ENCODE assay signal across 22 cellular contexts in the genomic region with DNA sequence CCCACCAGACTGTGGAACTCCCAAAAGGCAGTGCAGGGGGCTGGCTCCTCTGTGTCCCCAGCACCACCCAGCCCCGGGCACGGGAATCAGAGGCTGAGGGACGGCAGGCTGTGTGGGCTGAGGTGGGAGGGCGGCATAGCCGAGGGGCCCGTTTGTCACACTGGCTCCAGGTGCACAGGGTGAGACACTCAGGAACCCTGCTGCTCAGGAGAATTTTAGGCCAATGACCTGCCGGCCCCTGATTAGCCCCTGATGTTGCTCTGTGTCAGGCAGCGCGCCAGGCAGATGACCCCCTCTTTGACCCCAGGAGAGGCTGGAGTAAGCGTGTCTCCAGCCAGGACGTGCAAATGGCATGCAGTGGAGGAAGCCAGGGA.
"Had no signal": no experiment of that assay in that cellular context is flagged by ENCODE, and none has a peak within 500 bp of the region (broad histone marks: within the 10 kb centered on the region; RNA-seq: fewer than 3 reads in every experiment).

No MANE protein-coding gene starts in this region.

- H3K4me1 ChIP-seq: pancreas, right lobe of liver had no signal

- ATAC-seq: activated T-cell treated with anti-CD3 and anti-CD28 coated beads, Interleukin-2, amount 50 U/mL, for 4 hours; gastroesophageal sphincter; left lobe of liver; natural killer cell; pancreas; right lobe of liver; stimulated activated naive B cell treated with anti-CD40 and anti-IgM and Interleukin-4, amounts not matched to agents 10 μg/mL and 1 μg/mL and 100 μg/mL, for 72 hours had no signal

- H3K27ac ChIP-seq: coronary artery, esophagus squamous epithelium, gastroesophageal sphincter, pancreas, right lobe of liver, transverse colon, vagina had no signal

- H3K9me3 ChIP-seq: gastroesophageal sphincter, pancreas, right lobe of liver, transverse colon, vagina had no signal

- H3K36me3 ChIP-seq: esophagus squamous epithelium, gastroesophageal sphincter, pancreas, right lobe of liver, transverse colon, vagina had no signal

- DNase-seq: activated CD8-positive, alpha-beta memory T cell treated with anti-CD3 and anti-CD28 coated beads for 24 hours; activated CD8-positive, alpha-beta memory T cell treated with anti-CD3 and anti-CD28 coated beads, Interleukin-2, amount 50 U/mL, for 48 hours; activated naive CD4-positive, alpha-beta T cell treated with anti-CD3 and anti-CD28 coated beads for 36 hours; activated T-cell treated with anti-CD3 and anti-CD28 coated beads, Interleukin-2, amount 50 U/mL, for 4 hours; amygdala; cerebellar nuclear complex; esophagus squamous epithelium; hypothalamus; midbrain; natural killer cell; right lobe of liver; stimulated activated CD4-positive, alpha-beta T cell treated with anti-CD3 and anti-CD28 coated beads, Interleukin-2, amount 100 ng/mL, for 48 hours; stimulated activated CD8-positive, alpha-beta memory T cell treated with anti-CD3 and anti-CD28 coated beads, Interleukin-4, amount 100 ng/mL, for 48 hours; stimulated activated naive B cell treated with anti-CD40 and anti-IgM and Interleukin-4, amounts not matched to agents 10 μg/mL and 1 μg/mL and 100 μg/mL, for 72 hours; T1000; transverse colon had no signal

- H3K4me3 ChIP-seq: coronary artery, esophagus squamous epithelium, gastroesophageal sphincter, pancreas, right lobe of liver, smooth muscle cell, transverse colon, vagina had no signal

- H3K4me2 ChIP-seq: smooth muscle cell had no signal

- H3K27me3 ChIP-seq: gastroesophageal sphincter, pancreas, right lobe of liver, transverse colon, vagina had no signal
